ENCODE assay signal across 8 cellular contexts in the genomic region with DNA sequence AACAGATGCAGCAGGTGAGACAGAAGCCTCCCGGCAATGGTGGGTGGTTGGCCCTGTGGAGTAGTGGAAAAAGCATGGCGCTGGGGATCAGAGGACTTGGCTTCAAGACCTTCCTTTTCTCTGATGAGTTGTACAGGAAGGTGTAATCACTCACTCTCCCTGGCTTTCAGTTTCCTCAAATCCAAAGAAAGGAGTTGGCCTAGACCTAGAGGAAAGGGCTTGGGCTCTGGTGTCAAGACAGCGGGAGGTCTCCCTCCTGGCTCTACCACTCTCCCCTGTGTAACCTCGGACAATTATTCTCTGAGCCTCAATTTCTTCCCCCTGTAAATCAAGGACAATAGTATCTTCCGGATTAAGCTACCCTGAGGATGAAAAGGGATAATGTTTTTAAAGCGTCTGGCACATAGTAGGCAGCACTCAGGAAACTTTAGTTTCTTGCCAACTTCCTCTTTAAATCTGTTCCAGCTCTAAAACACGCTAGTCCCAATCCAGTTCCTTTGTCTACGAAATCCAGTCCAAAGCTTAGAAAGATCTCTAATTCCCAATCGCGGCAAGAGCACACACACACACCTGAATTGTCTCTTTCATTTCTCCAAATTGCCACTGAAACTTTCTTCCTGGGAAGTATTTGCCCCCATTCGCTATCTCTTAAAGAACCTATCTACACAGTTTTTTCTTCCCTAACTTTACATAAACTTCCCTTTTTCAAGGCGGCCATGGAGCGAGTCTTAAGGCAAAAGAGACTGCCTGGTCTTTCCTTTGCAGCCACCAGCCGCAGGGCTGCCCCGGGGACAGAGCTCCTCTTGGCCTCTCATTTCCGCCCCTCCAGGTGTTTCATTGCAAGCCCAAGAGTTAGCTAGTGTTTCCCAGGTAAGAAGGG. TPM values are rescaled to one million over a fixed set of nuclear protein-coding genes. Genes with fewer than 3 reads are reported as not detected.
DNase-seq lines count a peak whose midpoint lies in the region; ATAC-seq, FAIRE-seq and TF ChIP-seq lines count a peak whose summit lies in the region.

No MANE protein-coding gene starts in this region.

- no peak overlapping the region for H3K9ac ChIP-seq in K562 (ENCODE audit: insufficient read depth in 1 of 2, low read depth in 2 of 2, low read length in 2 of 2)

- H3K4me1 ChIP-seq in K562 (replicated peaks in 1 of 2; ENCODE audit: control insufficient read depth in 2 of 2, insufficient read depth in 2 of 2, low read length in 2 of 2) (no peaks in the 10 kb centered on the region), mesodermal cell (ENCODE audit: control insufficient read depth, insufficient read depth, low read length, poor library complexity, severe bottlenecking) (peaks cover 2% of the 10 kb centered on the region)

- CTCF ChIA-PET in AG04449 (lab: Yijun Ruan, JAX): no interaction called here
- CTCF ChIA-PET in K562 (lab: Yijun Ruan, JAX; ENCODE audit: low intra/inter-chr PET ratio): no interaction called here

- H3K9me3 ChIP-seq in K562 (replicated peaks; ENCODE audit: control insufficient read depth, insufficient read depth, low read depth, low read length) (no peaks in the 10 kb centered on the region), mesodermal cell (ENCODE audit: control insufficient read depth, low read length) (no peaks in the 10 kb centered on the region)

- POLR2A ChIA-PET in AG04449 (lab: Yijun Ruan, JAX) (no interaction called here), K562 (lab: Yijun Ruan, JAX) (interaction anchor here (0.7 kb wide), 1 partner anchor 166 kb away, joined by 3 read pairs; no protein-coding TSS in a partner anchor)

- no peaks in the 10 kb centered on the region; a peak in 1 of 5 replicates for H3K27me3 ChIP-seq in K562 (ENCODE audit: control insufficient read depth in 2 of 2, insufficient read depth in 2 of 2, low read length in 2 of 2)

- H3K4me2 ChIP-seq in K562 (ENCODE audit: insufficient read depth, low read length): no peak overlapping the region

- DNase-seq in AG04449 (ENCODE audit: low read depth, low spot score) (no peak), M059J (ENCODE audit: low read depth) (peak; percentile 63), K562 (ENCODE audit: extremely low read depth in 1 of 4, low spot score in 3 of 4) (no peak), AML-193 (lab: John Stamatoyannopoulos, UW) (no peak), middle frontal gyrus (ENCODE audit: extremely low spot score, low spot score) (no peak)

- intact Hi-C loops in K562 (cut with micrococcal nuclease): no loop called here

- in situ Hi-C loops in K562 (cut with MboI): no loop called here

- no peaks in the 10 kb centered on the region for H3K79me2 ChIP-seq in K562 (ENCODE audit: control insufficient read depth, insufficient read depth, low read length)

- TF ChIP-seq CTCF in AG04449 (IDR thresholded peaks at IDR 0.05; ENCODE audit: insufficient read depth, low read length, missing control alignments) (no peak), K562 (IDR thresholded peaks at IDR 0.05 in 2 of 3, conservative IDR thresholded peaks at IDR 0.05 in 1 of 3; ENCODE audit: insufficient read depth in 2 of 3, low read depth in 1 of 3, low read length in 3 of 3) (no peak)

- 0% methylated on average over 14 of the region's 16 CpGs for WGBS in K562 (ENCODE audit: insufficient coverage, low coverage, missing lambda C conversion rate)
- WGBS in mesodermal cell (ENCODE audit: insufficient coverage in 2 of 2), 2 experiments: 8 to 21% methylated on average over 4 to 11 of the region's 16 CpGs

- TF ChIP-seq EP300 in K562 (IDR thresholded peaks at IDR 0.05; ENCODE audit: low read length): no peak

- H3K4me3 ChIP-seq in AG04449 (ENCODE audit: low read depth, low read length) (peak overlapping the region; percentile 32), K562 (no peak overlapping the region), mesodermal cell (ENCODE audit: extremely low read depth, insufficient read depth, low read length, poor library complexity, severe bottlenecking) (peak overlapping the region; percentile 19)

- no peak for FAIRE-seq in K562 (lab: Jason Lieb, UNC)

- no peaks in the 10 kb centered on the region for H4K20me1 ChIP-seq in K562 (replicated peaks; ENCODE audit: control insufficient read depth, insufficient read depth, low read length)

- no peak for TF ChIP-seq POLR2A in K562 (conservative IDR thresholded peaks at IDR 0.05)

- no peak overlapping the region for H2AFZ ChIP-seq in K562 (ENCODE audit: low read depth, low read length)

- H3K27ac ChIP-seq in K562 (ENCODE audit: extremely low read depth, low read depth, low read length) (no peak overlapping the region), mesodermal cell (ENCODE audit: low read depth, low read length, severe bottlenecking) (no peak overlapping the region)

- no peaks in the 10 kb centered on the region for H3K36me3 ChIP-seq in K562 (ENCODE audit: control insufficient read depth, insufficient read depth, low read length)
- H3K36me3 ChIP-seq in mesodermal cell (ENCODE audit: control insufficient read depth, insufficient read depth, low read length): no peaks in the 10 kb centered on the region

- TF ChIP-seq RAD21 in K562 (CRISPR knock-in tag; conservative IDR thresholded peaks at IDR 0.05 in 1 of 2, IDR thresholded peaks at IDR 0.05 in 1 of 2): no peak

- BruUV-seq in K562 (replicated peaks; lab: Mats Ljungman, UMichigan): no TSS peak

- no peaks in the 10 kb centered on the region for H3K9me1 ChIP-seq in K562 (ENCODE audit: control insufficient read depth, insufficient read depth, low read length)

- ATAC-seq in K562 (peak; percentile 53; the same call in 1 of the 3 replicates), HG03565 (IDR thresholded peaks at IDR 0.05; ENCODE audit: unreplicated experiment) (no peak), GM18868 (IDR thresholded peaks at IDR 0.05; ENCODE audit: unreplicated experiment) (no peak)

TF ChIP-seq in K562, 482 proteins besides CTCF, POLR2A, EP300 and RAD21:
- TF ChIP-seq, protein P1, sequence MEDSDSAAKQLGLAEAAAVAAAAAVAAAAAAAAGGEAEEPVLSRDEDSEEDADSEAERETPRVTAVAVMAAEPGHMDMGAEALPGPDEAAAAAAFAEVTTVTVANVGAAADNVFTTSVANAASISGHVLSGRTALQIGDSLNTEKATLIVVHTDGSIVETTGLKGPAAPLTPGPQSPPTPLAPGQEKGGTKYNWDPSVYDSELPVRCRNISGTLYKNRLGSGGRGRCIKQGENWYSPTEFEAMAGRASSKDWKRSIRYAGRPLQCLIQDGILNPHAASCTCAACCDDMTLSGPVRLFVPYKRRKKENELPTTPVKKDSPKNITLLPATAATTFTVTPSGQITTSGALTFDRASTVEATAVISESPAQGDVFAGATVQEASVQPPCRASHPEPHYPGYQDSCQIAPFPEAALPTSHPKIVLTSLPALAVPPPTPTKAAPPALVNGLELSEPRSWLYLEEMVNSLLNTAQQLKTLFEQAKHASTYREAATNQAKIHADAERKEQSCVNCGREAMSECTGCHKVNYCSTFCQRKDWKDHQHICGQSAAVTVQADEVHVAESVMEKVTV (CRISPR knock-in tag; IDR thresholded peaks at IDR 0.05): no peak
- TF ChIP-seq ZKSCAN1 (IDR thresholded peaks at IDR 0.05; ENCODE audit: low read depth, low read length): peak; percentile 29; the same call in 1 of the 2 replicates

RNA-seq across cellular contexts. Expression of gene GPC4, which starts 29.9 kb away (rescaled TPM):
- total RNA-seq in M059J (2014; rRNA removed; shearing (Covaris generic)): 8.6 and 17.7 TPM in 2 replicates
- total RNA-seq in K562 (2011; cell fraction: chromatin; rRNA removed; ENCODE audit: low replicate concordance): not detected in 2 replicates
- total RNA-seq in K562 (2011; cell fraction: nucleolus; rRNA removed): not detected in 2 replicates
- total RNA-seq in K562 (2011; cell fraction: nucleoplasm; rRNA removed): not detected in 2 replicates
- total RNA-seq in K562 (2014; rRNA removed) (not detected in 2 replicates), K562 (2014; rRNA removed; fragmentation: Illumina TruSeq; extraction: Trizol) (not detected in 2 replicates), K562 (2015; rRNA removed; fragmentation: Illumina TruSeq; extraction: Trizol) (not detected in 2 replicates), K562 (2021) (0.11 and 0.16 TPM in 2 replicates)
- polyA plus RNA-seq in K562 (2011; rRNA removed) (not detected in 2 replicates), K562 (2014; fragmentation: Illumina TruSeq; extraction: Trizol) (not detected in 2 replicates), K562 (2014; fragmentation: Nextera tagmentation; extraction: Ambion mirVana) (not detected), K562 (2014; rRNA removed) (not detected in 2 replicates)
- polyA plus RNA-seq in K562 (2011; cell fraction: cytosol; rRNA removed): 0.01 TPM in 1 of 2 replicates, not detected in the other
- polyA plus RNA-seq in K562 (2011; cell fraction: nucleus; rRNA removed): not detected in 2 replicates
- polyA plus RNA-seq in K562 (2012): not detected in 2 replicates
- not detected in 2 replicates for polyA minus RNA-seq in K562 (2011; rRNA and poly(A)+ RNA removed)
- polyA minus RNA-seq in K562 (2011; cell fraction: cytosol; rRNA and poly(A)+ RNA removed): not detected in 2 replicates
- not detected in 2 replicates for polyA minus RNA-seq in K562 (2011; cell fraction: nucleus; rRNA and poly(A)+ RNA removed)
- polyA plus RNA-seq in mesodermal cell (2013, experiment 1 of 2): 24.3 TPM
- polyA plus RNA-seq in mesodermal cell (2013, experiment 2 of 2): 18.8 TPM
